In genomic region chr22:24796860-24797259, GRCh38 we compare ENCODE assay signal across 36 cellular contexts. TPM values are rescaled to one million over a fixed set of nuclear protein-coding genes. Genes with fewer than 3 reads are reported as not detected.
"Had no signal": no experiment of that assay in that cellular context is flagged by ENCODE, and none has a peak within 500 bp of the region (broad histone marks: within the 10 kb centered on the region; RNA-seq: fewer than 3 reads in every experiment).

No MANE protein-coding gene starts in this region.

- H3K4me3 ChIP-seq: adrenal gland, ascending aorta, breast epithelium, cardiac muscle cell, coronary artery, dorsolateral prefrontal cortex, esophagus squamous epithelium had no signal

- H3K27me3 Mint-ChIP-seq: activated CD4-positive, alpha-beta T cell treated with anti-CD3 and anti-CD28 coated beads for 36 hours; activated CD4-positive, alpha-beta T cell treated with anti-CD3 and anti-CD28 coated beads, Interleukin-2, amount 10 ng/mL, durations not matched to agents 24 days and 14 days; activated CD8-positive, alpha-beta T cell treated with anti-CD3 and anti-CD28 coated beads for 36 hours; activated naive CD4-positive, alpha-beta T cell treated with anti-CD3 and anti-CD28 coated beads, Interleukin-2, amount 50 U/mL, for 24 hours; activated naive CD8-positive, alpha-beta T cell treated with anti-CD3 and anti-CD28 coated beads for 36 hours; activated naive CD8-positive, alpha-beta T cell treated with anti-CD3 and anti-CD28 coated beads, Interleukin-2, amount 50 U/mL, for 24 hours; effector memory CD8-positive, alpha-beta T cell had no signal

- ATAC-seq: activated CD4-positive, alpha-beta T cell treated with anti-CD3 and anti-CD28 coated beads for 36 hours; activated CD8-positive, alpha-beta T cell treated with anti-CD3 and anti-CD28 coated beads for 36 hours; activated naive CD8-positive, alpha-beta T cell treated with anti-CD3 and anti-CD28 coated beads, Interleukin-2, amount 50 U/mL, for 24 hours; activated T-cell treated with anti-CD3 and anti-CD28 coated beads, Interleukin-2, amount 50 U/mL, for 4 hours; effector memory CD8-positive, alpha-beta T cell had no signal

- H3K4me3 Mint-ChIP-seq: activated CD4-positive, alpha-beta T cell treated with anti-CD3 and anti-CD28 coated beads for 36 hours; activated CD4-positive, alpha-beta T cell treated with anti-CD3 and anti-CD28 coated beads, Interleukin-2, amount 10 ng/mL, durations not matched to agents 24 days and 14 days; activated CD8-positive, alpha-beta T cell treated with anti-CD3 and anti-CD28 coated beads for 36 hours; activated naive CD4-positive, alpha-beta T cell treated with anti-CD3 and anti-CD28 coated beads for 36 hours; activated naive CD4-positive, alpha-beta T cell treated with anti-CD3 and anti-CD28 coated beads, Interleukin-2, amount 50 U/mL, for 24 hours; activated naive CD8-positive, alpha-beta T cell treated with anti-CD3 and anti-CD28 coated beads for 36 hours; activated naive CD8-positive, alpha-beta T cell treated with anti-CD3 and anti-CD28 coated beads, Interleukin-2, amount 50 U/mL, for 24 hours; activated T-cell treated with anti-CD3 and anti-CD28 coated beads, Interleukin-2, amount 50 U/mL, for 4 hours; brain; dendritic cell treated with granulocyte-macrophage colony-stimulating factor and Interleukin-4, amounts not matched to agents 40 ng/mL and 50 ng/mL, for 4 days; effector memory CD8-positive, alpha-beta T cell had no signal

- H3K27ac Mint-ChIP-seq: activated CD4-positive, alpha-beta T cell treated with anti-CD3 and anti-CD28 coated beads for 36 hours; activated CD4-positive, alpha-beta T cell treated with anti-CD3 and anti-CD28 coated beads, Interleukin-2, amount 10 ng/mL, durations not matched to agents 24 days and 14 days; activated CD8-positive, alpha-beta T cell treated with anti-CD3 and anti-CD28 coated beads for 36 hours; activated naive CD4-positive, alpha-beta T cell treated with anti-CD3 and anti-CD28 coated beads for 36 hours; activated naive CD4-positive, alpha-beta T cell treated with anti-CD3 and anti-CD28 coated beads, Interleukin-2, amount 50 U/mL, for 24 hours; activated naive CD8-positive, alpha-beta T cell treated with anti-CD3 and anti-CD28 coated beads for 36 hours; activated naive CD8-positive, alpha-beta T cell treated with anti-CD3 and anti-CD28 coated beads, Interleukin-2, amount 50 U/mL, for 24 hours; activated T-helper 2 cell treated with anti-CD3 and anti-CD28 coated beads, Interferon-gamma antibody, Interleukin-2, Interleukin-4, amounts not matched to agents 10 μg/mL and 5 μg/mL and 100 μg/mL, durations not matched to agents 14 hours and 24 hours and 36 hours; brain; dendritic cell treated with granulocyte-macrophage colony-stimulating factor and Interleukin-4, amounts not matched to agents 40 ng/mL and 50 ng/mL, for 4 days; effector memory CD8-positive, alpha-beta T cell had no signal

- H3K4me1 ChIP-seq: ascending aorta, breast epithelium, esophagus squamous epithelium had no signal

- H3K9me3 Mint-ChIP-seq: activated CD4-positive, alpha-beta T cell treated with anti-CD3 and anti-CD28 coated beads, Interleukin-2, amount 10 ng/mL, durations not matched to agents 24 days and 14 days; activated CD8-positive, alpha-beta T cell treated with anti-CD3 and anti-CD28 coated beads for 36 hours; activated naive CD4-positive, alpha-beta T cell treated with anti-CD3 and anti-CD28 coated beads for 36 hours; activated naive CD4-positive, alpha-beta T cell treated with anti-CD3 and anti-CD28 coated beads, Interleukin-2, amount 50 U/mL, for 24 hours; activated naive CD8-positive, alpha-beta T cell treated with anti-CD3 and anti-CD28 coated beads for 36 hours; activated naive CD8-positive, alpha-beta T cell treated with anti-CD3 and anti-CD28 coated beads, Interleukin-2, amount 50 U/mL, for 24 hours; activated T-cell treated with anti-CD3 and anti-CD28 coated beads, Interleukin-2, amount 50 U/mL, for 4 hours; activated T-helper 2 cell treated with anti-CD3 and anti-CD28 coated beads, Interferon-gamma antibody, Interleukin-2, Interleukin-4, amounts not matched to agents 10 μg/mL and 5 μg/mL and 100 μg/mL, durations not matched to agents 14 hours and 24 hours and 36 hours; brain; dendritic cell treated with granulocyte-macrophage colony-stimulating factor and Interleukin-4, amounts not matched to agents 40 ng/mL and 50 ng/mL, for 4 days; effector memory CD8-positive, alpha-beta T cell had no signal

- H3K9me3 ChIP-seq: adrenal gland, ascending aorta, breast epithelium, esophagus squamous epithelium had no signal

- DNase-seq: activated CD4-positive, alpha-beta T cell treated with anti-CD3 and anti-CD28 coated beads for 36 hours; activated CD4-positive, alpha-beta T cell treated with anti-CD3 and anti-CD28 coated beads, Interleukin-2, amount 10 ng/mL, durations not matched to agents 24 days and 14 days; activated CD4-positive, CD25-positive, alpha-beta regulatory T cell; activated CD4-positive, CD25-positive, alpha-beta regulatory T cell treated with anti-CD3 and anti-CD28 coated beads, Interleukin-2, amount 50 U/mL, for 72 hours; activated CD8-positive, alpha-beta memory T cell treated with anti-CD3 and anti-CD28 coated beads for 24 hours; activated CD8-positive, alpha-beta T cell treated with anti-CD3 and anti-CD28 coated beads for 36 hours; activated effector memory CD4-positive, alpha-beta T cell treated with anti-CD3 and anti-CD28 coated beads, Interleukin-2, amount 50 U/mL, for 16 hours; activated naive CD4-positive, alpha-beta T cell treated with anti-CD3 and anti-CD28 coated beads for 36 hours; activated naive CD8-positive, alpha-beta T cell treated with anti-CD3 and anti-CD28 coated beads for 36 hours; activated naive CD8-positive, alpha-beta T cell treated with anti-CD3 and anti-CD28 coated beads, Interleukin-2, amount 50 U/mL, for 24 hours; activated T-cell treated with anti-CD3 and anti-CD28 coated beads, Interleukin-2, amount 50 U/mL, for 4 hours; adrenal gland; amygdala; central memory CD4-positive, alpha-beta T cell; cerebellar nuclear complex; dorsolateral prefrontal cortex; effector memory CD8-positive, alpha-beta T cell; esophagus squamous epithelium; head of caudate nucleus; T-helper 2 cell had no signal

- H3K36me3 Mint-ChIP-seq: activated naive CD4-positive, alpha-beta T cell treated with anti-CD3 and anti-CD28 coated beads, Interleukin-2, amount 50 U/mL, for 24 hours; activated naive CD8-positive, alpha-beta T cell treated with anti-CD3 and anti-CD28 coated beads for 36 hours; brain had no signal

- H3K4me1 Mint-ChIP-seq: activated naive CD8-positive, alpha-beta T cell treated with anti-CD3 and anti-CD28 coated beads for 36 hours; brain had no signal

- H3K27ac ChIP-seq: adrenal gland, ascending aorta, breast epithelium, cardiac muscle cell, coronary artery, dorsolateral prefrontal cortex, epithelial cell of prostate, esophagus squamous epithelium had no signal

- H3K36me3 ChIP-seq: adrenal gland, ascending aorta, breast epithelium, cardiac muscle cell, esophagus squamous epithelium had no signal

- FAIRE-seq: endometrium, endothelial cell of umbilical vein, frontal cortex had no signal

- H3K27me3 ChIP-seq: adrenal gland, ascending aorta, breast epithelium, cardiac muscle cell, dorsolateral prefrontal cortex, esophagus squamous epithelium had no signal

RNA-seq across cellular contexts. Expression of gene SGSM1, which starts 9.2 kb away (rescaled TPM):
- total RNA-seq: fibroblast of lung, fibroblast of villous mesenchyme had no signal
- polyA plus RNA-seq: cardiac muscle cell, fibroblast of lung had no signal

RNA-seq across cellular contexts. Expression of gene PIWIL3, which starts 22.3 kb away (rescaled TPM):
- total RNA-seq: activated CD4-positive, alpha-beta T cell treated with anti-CD3 and anti-CD28 coated beads for 36 hours; activated CD4-positive, alpha-beta T cell treated with anti-CD3 and anti-CD28 coated beads, Interleukin-2, amount 10 ng/mL, durations not matched to agents 24 days and 14 days; activated CD8-positive, alpha-beta T cell treated with anti-CD3 and anti-CD28 coated beads for 36 hours; activated naive CD4-positive, alpha-beta T cell treated with anti-CD3 and anti-CD28 coated beads for 36 hours; activated naive CD8-positive, alpha-beta T cell treated with anti-CD3 and anti-CD28 coated beads for 36 hours; activated T-cell treated with anti-CD3 and anti-CD28 coated beads, Interleukin-2, amount 50 U/mL, for 4 hours; activated T-helper 2 cell treated with anti-CD3 and anti-CD28 coated beads, Interferon-gamma antibody, Interleukin-2, Interleukin-4, amounts not matched to agents 10 μg/mL and 5 μg/mL and 100 μg/mL, durations not matched to agents 14 hours and 24 hours and 36 hours; adrenal gland; ascending aorta; breast epithelium; cardiac muscle cell; esophagus squamous epithelium; fibroblast of lung; fibroblast of villous mesenchyme; frontal cortex; T-helper 1 cell treated with Interleukin-12 subunit alpha and Interleukin-12 subunit beta and Interleukin-4 antibody, amounts not matched to agents 30 ng/mL and 1 ng/mL, for 36 hours had no signal
- polyA plus RNA-seq: adrenal gland, cardiac muscle cell, endothelial cell of umbilical vein, esophagus, fibroblast of lung had no signal
